In genomic region chr2:111122631-111123421, GRCh38 we compare ENCODE assay signal across 1 cellular context.
A peak's percentile ranks its signal among the peaks of the same experiment; 100 is the strongest.
TF ChIP-seq lines count a peak whose summit lies in the region.

No MANE protein-coding gene starts in this region.

TF ChIP-seq in GM12878, 131 proteins besides CTCF, POLR2A, EP300 and RAD21 (continued from another document):
- TF ChIP-seq E4F1 (IDR thresholded peaks at IDR 0.05; ENCODE audit: borderline replicate concordance, partially characterized antibody) (no peak), RCOR1 (conservative IDR thresholded peaks at IDR 0.05; ENCODE audit: low read depth, low read length) (no peak), SREBF1 (IDR thresholded peaks at IDR 0.05; ENCODE audit: low read length) (no peak), EGR1 (IDR thresholded peaks at IDR 0.05; ENCODE audit: borderline replicate concordance in 1 of 2, low read depth in 2 of 2, low read length in 2 of 2) (no peak), ZSCAN29 (IDR thresholded peaks at IDR 0.05) (0 out of 2 replicates have a peak, but pooled peaks have one; percentile 24), SIN3A (IDR thresholded peaks at IDR 0.05; ENCODE audit: low read depth, low read length) (no peak), RB1 (IDR thresholded peaks at IDR 0.05; ENCODE audit: borderline replicate concordance) (peak; percentile 87; the same call in 1 of the 2 replicates), YY1 (IDR thresholded peaks at IDR 0.05; ENCODE audit: low read depth, low read length) (no peak), ZBTB11 (CRISPR knock-in tag; IDR thresholded peaks at IDR 0.05) (no peak), ZNF592 (IDR thresholded peaks at IDR 0.05) (no peak), EED (IDR thresholded peaks at IDR 0.05; ENCODE audit: low read depth) (no peak), HDGF (IDR thresholded peaks at IDR 0.05) (no peak), SIX5 (IDR thresholded peaks at IDR 0.05; ENCODE audit: low read depth, low read length, severe bottlenecking) (no peak), CHD4 (IDR thresholded peaks at IDR 0.05) (no peak), PKNOX1 (IDR thresholded peaks at IDR 0.05) (no peak), KLF5 (IDR thresholded peaks at IDR 0.05; ENCODE audit: partially characterized antibody) (no peak)
- TF ChIP-seq, protein P1, sequence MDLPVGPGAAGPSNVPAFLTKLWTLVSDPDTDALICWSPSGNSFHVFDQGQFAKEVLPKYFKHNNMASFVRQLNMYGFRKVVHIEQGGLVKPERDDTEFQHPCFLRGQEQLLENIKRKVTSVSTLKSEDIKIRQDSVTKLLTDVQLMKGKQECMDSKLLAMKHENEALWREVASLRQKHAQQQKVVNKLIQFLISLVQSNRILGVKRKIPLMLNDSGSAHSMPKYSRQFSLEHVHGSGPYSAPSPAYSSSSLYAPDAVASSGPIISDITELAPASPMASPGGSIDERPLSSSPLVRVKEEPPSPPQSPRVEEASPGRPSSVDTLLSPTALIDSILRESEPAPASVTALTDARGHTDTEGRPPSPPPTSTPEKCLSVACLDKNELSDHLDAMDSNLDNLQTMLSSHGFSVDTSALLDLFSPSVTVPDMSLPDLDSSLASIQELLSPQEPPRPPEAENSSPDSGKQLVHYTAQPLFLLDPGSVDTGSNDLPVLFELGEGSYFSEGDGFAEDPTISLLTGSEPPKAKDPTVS (IDR thresholded peaks at IDR 0.05; ENCODE audit: low read depth, low read length): no peak
